ENCODE assay signal across 8 cellular contexts in genomic region chr15:63043391-63044076, GRCh38. TPM values are rescaled to one million over a fixed set of nuclear protein-coding genes. Genes with fewer than 3 reads are reported as not detected.
A peak's percentile ranks its signal among the peaks of the same experiment; 100 is the strongest.
DNase-seq lines count a peak whose midpoint lies in the region; ATAC-seq and TF ChIP-seq lines count a peak whose summit lies in the region.

No MANE protein-coding gene starts in this region.

- H3K9ac ChIP-seq in liver (ENCODE audit: low read depth in 1 of 2, low read length in 2 of 2) = no peak overlapping the region

- CTCF ChIA-PET in CD8-positive, alpha-beta T cell (lab: Charles Lee) = interaction anchor here (8.6 kb wide), 1 partner anchor 49 kb away, joined by 162 read pairs; no protein-coding TSS in a partner anchor

- H3K27ac ChIP-seq in CD8-positive, alpha-beta T cell (ENCODE audit: low read depth, low read length) = no peak overlapping the region
- H3K27ac ChIP-seq in liver (ENCODE audit: low read depth in 1 of 2, low read length in 2 of 2) (peak overlapping the region in 1 of 2 donors; percentile 31), thoracic aorta (peak overlapping the region; percentile 96 to 98)

- TF ChIP-seq CTCF in CD8-positive, alpha-beta T cell (IDR thresholded peaks at IDR 0.05) = no peak
- TF ChIP-seq CTCF in liver (IDR thresholded peaks at IDR 0.05; ENCODE audit: low read depth, low read length, missing input control) = no peak
- no peak for TF ChIP-seq CTCF in thoracic aorta (IDR thresholded peaks at IDR 0.05)

- ATAC-seq in CD8-positive, alpha-beta T cell = no peak
- no peak for ATAC-seq in thoracic aorta (ENCODE audit: insufficient number of reproducible peaks, low FRiP score, low read depth)

- H3K27me3 ChIP-seq in CD8-positive, alpha-beta T cell (ENCODE audit: insufficient read depth, low read length) = peaks cover 32% of the 10 kb centered on the region
- peaks cover 0 to 5% (median 0%) of the 10 kb centered on the region in 4 donors for H3K27me3 ChIP-seq in liver (ENCODE audit: control insufficient read depth in 4 of 4, insufficient read depth in 4 of 4, low read length in 3 of 4)
- H3K27me3 ChIP-seq in thoracic aorta (replicated peaks; ENCODE audit: insufficient read depth) = no peaks in the 10 kb centered on the region

- POLR2A ChIA-PET in CD8-positive, alpha-beta T cell (lab: Charles Lee) = no interaction called here

- 1% methylated on average over 54 of the region's 54 CpGs for WGBS in liver

- H3K36me3 Mint-ChIP-seq in CD8-positive, alpha-beta T cell = no peaks in the 10 kb centered on the region

- no peaks in the 10 kb centered on the region for H3K9me3 Mint-ChIP-seq in CD8-positive, alpha-beta T cell

- no peaks in the 10 kb centered on the region for H3K36me3 ChIP-seq in CD8-positive, alpha-beta T cell (ENCODE audit: insufficient read depth, low read length)
- H3K36me3 ChIP-seq in liver (ENCODE audit: control insufficient read depth in 4 of 4, insufficient read depth in 3 of 4, low read depth in 1 of 4, low read length in 3 of 4) = no peaks in the 10 kb centered on the region
- peaks cover 13% of the 10 kb centered on the region for H3K36me3 ChIP-seq in thoracic aorta

- H3K4me3 Mint-ChIP-seq in CD8-positive, alpha-beta T cell = peak overlapping the region; percentile 70

- H3K4me1 Mint-ChIP-seq in CD8-positive, alpha-beta T cell (ENCODE audit: low read depth) = peaks cover 17% of the 10 kb centered on the region

- no peak overlapping the region for H3K27ac Mint-ChIP-seq in CD8-positive, alpha-beta T cell

- peak in 1 of 7 experiments; percentile 9 for DNase-seq in CD8-positive, alpha-beta T cell
- DNase-seq in NCI-H69 (lab: John Stamatoyannopoulos, UW) (peak; percentile 54), thoracic aorta (ENCODE audit: low spot score) (no peak), hippocampal formation (lab: John Stamatoyannopoulos, UW) (no peak), Ammon's horn (ENCODE audit: low spot score) (no peak), midbrain (lab: John Stamatoyannopoulos, UW) (no peak)
- peak; percentile 8 for DNase-seq in central memory CD4-positive, alpha-beta T cell

- intact Hi-C loops in CD8-positive, alpha-beta T cell (cut with DNase I, micrococcal nuclease) = no loop called here

- peak overlapping the region; percentile 26 for H3K4me3 ChIP-seq in CD8-positive, alpha-beta T cell (ENCODE audit: low read depth, low read length)
- H3K4me3 ChIP-seq in liver (ENCODE audit: low read depth in 1 of 3, low read length in 3 of 3) = peak overlapping the region; percentile 14 to 69 (median 21)
- peak overlapping the region; percentile 83 for H3K4me3 ChIP-seq in thoracic aorta

- H3K27me3 Mint-ChIP-seq in CD8-positive, alpha-beta T cell (ENCODE audit: low read depth) = peaks cover 58% of the 10 kb centered on the region

- H3K4me1 ChIP-seq in CD8-positive, alpha-beta T cell (ENCODE audit: insufficient read depth, low read length) = peaks cover 16% of the 10 kb centered on the region
- peaks cover 3 to 23% (median 15%) of the 10 kb centered on the region in 4 donors for H3K4me1 ChIP-seq in liver (ENCODE audit: control insufficient read depth in 4 of 4, insufficient read depth in 4 of 4, low read length in 3 of 4)
- H3K4me1 ChIP-seq in thoracic aorta (ENCODE audit: control insufficient read depth in 1 of 2, low read depth in 2 of 2) = peaks cover 11 to 26% of the 10 kb centered on the region in 2 donors

- no peak for TF ChIP-seq RAD21 in liver (IDR thresholded peaks at IDR 0.05)

- no peaks in the 10 kb centered on the region for H3K9me3 ChIP-seq in CD8-positive, alpha-beta T cell (ENCODE audit: low read length)
- no peaks in the 10 kb centered on the region for H3K9me3 ChIP-seq in liver (ENCODE audit: control insufficient read depth in 4 of 4, low read length in 3 of 4)
- no peaks in the 10 kb centered on the region for H3K9me3 ChIP-seq in thoracic aorta

TF ChIP-seq in liver, 16 proteins besides CTCF, POLR2A, EP300 and RAD21:
- TF ChIP-seq MAX (IDR thresholded peaks at IDR 0.05) (no peak), REST (IDR thresholded peaks at IDR 0.05) (no peak)

RNA-seq across cellular contexts. Expression of gene TPM1, which starts 1.0 kb away (rescaled TPM):
- 1 to 10 TPM; 8.6 to 9.4 TPM for total RNA-seq in CD8-positive, alpha-beta T cell
- total RNA-seq in liver (100 to 1,000 TPM in 1 of 2 donors, 10 to 100 TPM in 1; 64.7 to 101 TPM), thoracic aorta (1,000 to 10,000 TPM in 1 of 2 donors, 100 to 1,000 TPM in 1; 927 to 1,440 TPM)
- polyA plus RNA-seq in liver = 10 to 100 TPM; 69.6 to 73.3 TPM

Comparison
In these comparisons a context has a peak if more than half of its experiments do, and no peak if none do; other contexts are left out.
1. DNase-seq: peak in NCI-H69 (single experiment) and central memory CD4-positive, alpha-beta T cell (single experiment); none in thoracic aorta (single experiment), hippocampal formation (0 of 2), Ammon's horn (single experiment) and midbrain (single experiment).
2. H3K4me3 ChIP-seq: peak in every context shown above with its lines; median percentile 83 in thoracic aorta; 26 in CD8-positive, alpha-beta T cell; 21 in liver.
3. RNA of gene TPM1, which starts 1.0 kb away (total RNA-seq): 927 to 1,440 TPM in thoracic aorta; 64.7 to 101 TPM in liver and 8.6 to 9.4 TPM in CD8-positive, alpha-beta T cell; every median in the first group is over 4 times any median in the second.